Comparison of ENCODE assay signal across 8 cellular contexts in genomic region chr1:9892563-9893528, GRCh38. TPM values are rescaled to one million over a fixed set of nuclear protein-coding genes. Genes with fewer than 3 reads are reported as not detected.
A peak's percentile ranks its signal among the peaks of the same experiment; 100 is the strongest.
DNase-seq lines count a peak whose midpoint lies in the region; ATAC-seq, FAIRE-seq and TF ChIP-seq lines count a peak whose summit lies in the region.

No MANE protein-coding gene starts in this region.

- dilution Hi-C loops in endothelial cell of umbilical vein (cut with MboI; ENCODE audit: extremely low pct_ligation_motif_present, low sequenced_read_pairs) = no loop called here

- H3K79me2 ChIP-seq in endothelial cell of umbilical vein (ENCODE audit: control insufficient read depth, insufficient read depth, low read length) = no peaks in the 10 kb centered on the region

- no peaks in the 10 kb centered on the region for H3K36me3 ChIP-seq in endothelial cell of umbilical vein (ENCODE audit: control insufficient read depth in 2 of 2, extremely low read depth in 1 of 2, insufficient read depth in 2 of 2, low read length in 2 of 2)
- peaks cover 0 to 5% of the 10 kb centered on the region in 2 donors for H3K36me3 ChIP-seq in neuronal stem cell (replicated peaks in 1 of 2; ENCODE audit: control insufficient read depth in 2 of 2, insufficient read depth in 2 of 2, low read length in 2 of 2)

- intact Hi-C loops in endothelial cell of umbilical vein (cut with micrococcal nuclease) = no loop called here

- H3K9ac ChIP-seq in endothelial cell of umbilical vein (replicated peaks; ENCODE audit: extremely low read depth, insufficient read depth, low read length) = peak overlapping the region; percentile 5
- H3K9ac ChIP-seq in neuronal stem cell (ENCODE audit: low read depth, low read length, poor library complexity) = no peak overlapping the region

- ATAC-seq in GM18517 (IDR thresholded peaks at IDR 0.05; ENCODE audit: unreplicated experiment) = no peak

- peaks cover 4% of the 10 kb centered on the region for H3K79me1 ChIP-seq in neuronal stem cell (ENCODE audit: low read depth, low read length)

- H2BK120ac ChIP-seq in neuronal stem cell (ENCODE audit: low read depth, low read length) = peak overlapping the region; percentile 42

- BruUV-seq in endothelial cell of umbilical vein (replicated peaks; lab: Mats Ljungman, UMichigan) = TSS peak; percentile 28

- in situ Hi-C loops in G401 (cut with HindIII; ENCODE audit: low sequenced_read_pairs) = no loop called here

- peak overlapping the region; percentile 82 for H3K18ac ChIP-seq in neuronal stem cell (ENCODE audit: low read length)

- H3K4me2 ChIP-seq in endothelial cell of umbilical vein (ENCODE audit: insufficient read depth, low read length) (peak overlapping the region; percentile 50), neuronal stem cell (ENCODE audit: insufficient read depth, low read length, poor library complexity, severe bottlenecking) (no peak overlapping the region)

- no peaks in the 10 kb centered on the region for H3K9me3 Mint-ChIP-seq in T-helper 2 cell treated with Interferon-gamma antibody and Interleukin-4, amounts not matched to agents 5 μg/mL and 100 μg/mL, for 36 hours

- no peak overlapping the region for H3K4me3 Mint-ChIP-seq in T-helper 2 cell treated with Interferon-gamma antibody and Interleukin-4, amounts not matched to agents 5 μg/mL and 100 μg/mL, for 36 hours

- peaks cover 13% of the 10 kb centered on the region for H3K4me1 Mint-ChIP-seq in T-helper 2 cell treated with Interferon-gamma antibody and Interleukin-4, amounts not matched to agents 5 μg/mL and 100 μg/mL, for 36 hours (ENCODE audit: low read depth)

- H3K27ac Mint-ChIP-seq in T-helper 2 cell treated with Interferon-gamma antibody and Interleukin-4, amounts not matched to agents 5 μg/mL and 100 μg/mL, for 36 hours = no peak overlapping the region

- WGBS in neuronal stem cell (ENCODE audit: extremely low coverage in 2 of 2, insufficient read length in 2 of 2, insufficient replicate concordance in 1 of 2), 2 donors = no CpG with 5 or more reads among the region's 14 CpGs

- no peaks in the 10 kb centered on the region for H3K9me1 ChIP-seq in endothelial cell of umbilical vein (replicated peaks; ENCODE audit: control insufficient read depth, extremely low read depth, insufficient read depth, low read length)

- H2BK5ac ChIP-seq in neuronal stem cell (ENCODE audit: low read length) = no peak overlapping the region

- no peaks in the 10 kb centered on the region for H4K20me1 ChIP-seq in endothelial cell of umbilical vein (replicated peaks; ENCODE audit: control insufficient read depth, extremely low read depth, insufficient read depth, low read length)

- peak; percentile 15 for TF ChIP-seq POLR2A in endothelial cell of umbilical vein (IDR thresholded peaks at IDR 0.05; ENCODE audit: low read depth, low read length)

- DNase-seq in G401 (ENCODE audit: low spot score) (peak; percentile 64), NOMO-1 treated with dmso at 0.1 percent for 144 hours (lab: John Stamatoyannopoulos, UW; ENCODE audit: unreplicated experiment) (peak; percentile 18), endothelial cell of umbilical vein (ENCODE audit: low read depth, low spot score) (peak; percentile 59), neuronal stem cell (ENCODE audit: low spot score) (no peak), germinal center (ENCODE audit: low spot score) (no peak)
- DNase-seq in activated CD4-positive, alpha-beta T cell treated with anti-CD3 and anti-CD28 coated beads, Interleukin-2, amount 50 U/mL, for 48 hours = no peak
- no peak for DNase-seq in T-helper 2 cell treated with Interferon-gamma antibody and Interleukin-4, amounts not matched to agents 5 μg/mL and 100 μg/mL, for 36 hours (ENCODE audit: low spot score)

- peak; percentile 75 for FAIRE-seq in endothelial cell of umbilical vein (lab: Jason Lieb, UNC)

- CTCF ChIA-PET in endothelial cell of umbilical vein (lab: Charles Lee) = interaction anchor here (1.1 to 4.8 kb wide), 6 partner anchors 18 to 142 kb away, joined by 4 to 29 read pairs (median 6); partner anchors contain the start of genes CTNNBIP1, LZIC and NMNAT1

- no peak overlapping the region for H4K91ac ChIP-seq in neuronal stem cell (ENCODE audit: low read depth, low read length, poor library complexity)

- no peaks in the 10 kb centered on the region for H3K36me3 Mint-ChIP-seq in T-helper 2 cell treated with Interferon-gamma antibody and Interleukin-4, amounts not matched to agents 5 μg/mL and 100 μg/mL, for 36 hours (ENCODE audit: low read depth)

- H2AK5ac ChIP-seq in neuronal stem cell (ENCODE audit: low read depth, low read length) = peak overlapping the region; percentile 11

- peak overlapping the region; percentile 82 for H3K27ac ChIP-seq in endothelial cell of umbilical vein (ENCODE audit: insufficient read depth, low read depth, low read length)
- peak overlapping the region; percentile 80 for H3K27ac ChIP-seq in neuronal stem cell (replicated peaks; ENCODE audit: low read length)

- H3K14ac ChIP-seq in neuronal stem cell (ENCODE audit: low read length) = no peak overlapping the region

- H3K9me3 ChIP-seq in endothelial cell of umbilical vein (replicated peaks; ENCODE audit: control insufficient read depth, insufficient read depth, low read length) (no peaks in the 10 kb centered on the region), neuronal stem cell (replicated peaks in 1 of 2; ENCODE audit: control insufficient read depth in 2 of 2, insufficient read depth in 1 of 2, low read depth in 1 of 2, low read length in 2 of 2) (peaks cover 0 to 3% of the 10 kb centered on the region in 2 donors)

- no peak overlapping the region for H2BK12ac ChIP-seq in neuronal stem cell (ENCODE audit: low read length)

- no peak overlapping the region for H3K23ac ChIP-seq in neuronal stem cell (ENCODE audit: low read depth, low read length, poor library complexity)

- H3K27me3 ChIP-seq in endothelial cell of umbilical vein (ENCODE audit: control insufficient read depth in 2 of 2, insufficient read depth in 2 of 2, low read length in 2 of 2) = no peaks in the 10 kb centered on the region
- no peaks in the 10 kb centered on the region for H3K27me3 ChIP-seq in neuronal stem cell (ENCODE audit: control insufficient read depth in 3 of 3, insufficient read depth in 3 of 3, low read depth in 1 of 3, low read length in 3 of 3)

- peak overlapping the region; percentile 27 for H2BK15ac ChIP-seq in neuronal stem cell (ENCODE audit: low read length)

- TF ChIP-seq CTCF in endothelial cell of umbilical vein (IDR thresholded peaks at IDR 0.05; ENCODE audit: extremely low read depth in 1 of 2, insufficient read depth in 1 of 2, low read depth in 1 of 2, low read length in 2 of 2) = no peak

- POLR2A ChIA-PET in endothelial cell of umbilical vein (lab: Charles Lee) = interaction anchor here (0.6 to 1.2 kb wide), 2 partner anchors 18 to 51 kb away, joined by 3 to 4 read pairs; partner anchors contain the start of genes LZIC and NMNAT1

- H3K4me1 ChIP-seq in endothelial cell of umbilical vein (ENCODE audit: control insufficient read depth, extremely low read depth, insufficient read depth, low read length) (peaks cover 43% of the 10 kb centered on the region), neuronal stem cell (ENCODE audit: control insufficient read depth in 2 of 2, insufficient read depth in 1 of 2, low read depth in 1 of 2, low read length in 2 of 2) (peaks cover 27 to 29% of the 10 kb centered on the region in 2 donors)

- H3K4me3 ChIP-seq in endothelial cell of umbilical vein (replicated peaks in 1 of 3; ENCODE audit: insufficient read depth in 1 of 3, low read depth in 1 of 3, low read length in 3 of 3) = peak overlapping the region in 1 of 3 experiments; percentile 7
- H3K4me3 ChIP-seq in neuronal stem cell (ENCODE audit: low read length in 2 of 2) = no peak overlapping the region

- no peak overlapping the region for H3K4ac ChIP-seq in neuronal stem cell (ENCODE audit: low read length)

- H3K27me3 Mint-ChIP-seq in T-helper 2 cell treated with Interferon-gamma antibody and Interleukin-4, amounts not matched to agents 5 μg/mL and 100 μg/mL, for 36 hours (ENCODE audit: low read depth) = no peaks in the 10 kb centered on the region

- no peak overlapping the region for H4K8ac ChIP-seq in neuronal stem cell (ENCODE audit: low read depth, low read length)

- H2AFZ ChIP-seq in endothelial cell of umbilical vein (ENCODE audit: low read depth, low read length) (peak overlapping the region; percentile 78), neuronal stem cell (ENCODE audit: low read length) (no peak overlapping the region)

RNA-seq across cellular contexts. Expression of gene CTNNBIP1, which starts 17.2 kb away (rescaled TPM):
- total RNA-seq in G401 (2014; rRNA removed; shearing (Covaris generic)) = 346 and 526 TPM in 2 replicates
- 31.7 and 37.2 TPM in 2 replicates for total RNA-seq in endothelial cell of umbilical vein
- polyA plus RNA-seq in endothelial cell of umbilical vein = 23.1 and 26.6 TPM in 2 replicates
- 21.3 and 33.2 TPM in 2 replicates for polyA plus RNA-seq in endothelial cell of umbilical vein (2011; cell fraction: cytosol; rRNA removed)
- 12.9 and 13.6 TPM in 2 replicates for polyA plus RNA-seq in endothelial cell of umbilical vein (2011; cell fraction: nucleus; rRNA removed)
- 38.7 and 40.7 TPM in 2 replicates for polyA plus RNA-seq in endothelial cell of umbilical vein (2012)
- polyA minus RNA-seq in endothelial cell of umbilical vein = 17.0 and 23.9 TPM in 2 replicates
- polyA minus RNA-seq in endothelial cell of umbilical vein (2011; cell fraction: cytosol; rRNA and poly(A)+ RNA removed) = 7.4 TPM
- 4.1 and 5.2 TPM in 2 replicates for polyA minus RNA-seq in endothelial cell of umbilical vein (2011; cell fraction: nucleus; rRNA and poly(A)+ RNA removed)
- 123 TPM for polyA plus RNA-seq in neuronal stem cell (2013, experiment 1 of 2)
- 121 TPM for polyA plus RNA-seq in neuronal stem cell (2013, experiment 2 of 2)

RNA-seq across cellular contexts. Expression of gene LZIC, which starts 50.3 kb away (rescaled TPM):
- 33.3 and 45.7 TPM in 2 replicates for total RNA-seq in G401 (2014; rRNA removed; shearing (Covaris generic))
- total RNA-seq in endothelial cell of umbilical vein = 22.7 and 23.4 TPM in 2 replicates
- 2.9 and 3.7 TPM in 2 replicates for polyA plus RNA-seq in endothelial cell of umbilical vein
- polyA plus RNA-seq in endothelial cell of umbilical vein (2011; cell fraction: cytosol; rRNA removed) = 7.5 and 7.7 TPM in 2 replicates
- 4.1 and 6.7 TPM in 2 replicates for polyA plus RNA-seq in endothelial cell of umbilical vein (2011; cell fraction: nucleus; rRNA removed)
- 17.0 and 27.1 TPM in 2 replicates for polyA plus RNA-seq in endothelial cell of umbilical vein (2012)
- polyA minus RNA-seq in endothelial cell of umbilical vein = 6.0 and 6.3 TPM in 2 replicates
- polyA minus RNA-seq in endothelial cell of umbilical vein (2011; cell fraction: cytosol; rRNA and poly(A)+ RNA removed) = 9.6 TPM
- 2.6 and 3.7 TPM in 2 replicates for polyA minus RNA-seq in endothelial cell of umbilical vein (2011; cell fraction: nucleus; rRNA and poly(A)+ RNA removed)
- 36.6 TPM for polyA plus RNA-seq in neuronal stem cell (2013, experiment 1 of 2)
- 38.1 TPM for polyA plus RNA-seq in neuronal stem cell (2013, experiment 2 of 2)

RNA-seq across cellular contexts. Expression of gene NMNAT1, which starts 50.4 kb away (rescaled TPM):
- 19.0 and 20.2 TPM in 2 replicates for total RNA-seq in G401 (2014; rRNA removed; shearing (Covaris generic))
- 7.4 and 9.8 TPM in 2 replicates for total RNA-seq in endothelial cell of umbilical vein
- polyA plus RNA-seq in endothelial cell of umbilical vein = 4.4 and 4.8 TPM in 2 replicates
- 5.0 and 5.2 TPM in 2 replicates for polyA plus RNA-seq in endothelial cell of umbilical vein (2011; cell fraction: cytosol; rRNA removed)
- polyA plus RNA-seq in endothelial cell of umbilical vein (2011; cell fraction: nucleus; rRNA removed) = 3.0 and 4.0 TPM in 2 replicates
- polyA plus RNA-seq in endothelial cell of umbilical vein (2012) = 16.2 and 22.0 TPM in 2 replicates
- polyA minus RNA-seq in endothelial cell of umbilical vein = 6.3 and 7.2 TPM in 2 replicates
- 3.1 TPM for polyA minus RNA-seq in endothelial cell of umbilical vein (2011; cell fraction: cytosol; rRNA and poly(A)+ RNA removed)
- 1.4 and 3.5 TPM in 2 replicates for polyA minus RNA-seq in endothelial cell of umbilical vein (2011; cell fraction: nucleus; rRNA and poly(A)+ RNA removed)
- 9.0 TPM for polyA plus RNA-seq in neuronal stem cell (2013, experiment 1 of 2)
- 7.7 TPM for polyA plus RNA-seq in neuronal stem cell (2013, experiment 2 of 2)

Comparison
In these comparisons a context has a peak if more than half of its experiments do, and no peak if none do; other contexts are left out.
1. DNase-seq: peak in G401 (single experiment), NOMO-1 treated with dmso at 0.1 percent for 144 hours (single experiment) and endothelial cell of umbilical vein (single experiment); none in neuronal stem cell (single experiment), activated CD4-positive, alpha-beta T cell treated with anti-CD3 and anti-CD28 coated beads, Interleukin-2, amount 50 U/mL, for 48 hours (0 of 2), T-helper 2 cell treated with Interferon-gamma antibody and Interleukin-4, amounts not matched to agents 5 μg/mL and 100 μg/mL, for 36 hours (single experiment) and germinal center (single experiment).